In the genomic region with DNA sequence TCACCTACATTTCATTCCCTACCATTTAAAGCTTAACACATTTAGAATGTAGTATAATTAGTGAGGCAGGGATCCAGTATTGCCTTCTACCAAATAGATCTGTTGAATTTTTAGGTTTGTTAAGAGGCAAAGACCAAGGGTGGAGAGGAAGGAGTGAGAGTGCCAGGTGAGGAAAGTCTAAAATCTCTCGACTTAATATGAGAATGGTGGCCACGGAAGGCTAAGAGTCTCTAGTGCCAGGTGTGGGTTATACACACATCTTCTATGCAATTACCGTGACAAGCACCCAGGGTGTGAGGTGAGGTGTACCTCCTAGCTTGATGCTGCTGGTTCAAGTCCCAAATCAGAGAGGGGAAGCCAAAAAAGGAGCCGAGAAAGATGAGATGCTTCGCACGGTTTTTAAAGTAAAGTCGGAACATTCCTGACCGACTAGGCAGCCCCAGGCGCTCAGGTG, we compare ENCODE assay signal across 8 cellular contexts. TPM values are rescaled to one million over a fixed set of nuclear protein-coding genes. Genes with fewer than 3 reads are reported as not detected.
DNase-seq lines count a peak whose midpoint lies in the region; ATAC-seq, FAIRE-seq and TF ChIP-seq lines count a peak whose summit lies in the region.

No MANE protein-coding gene starts in this region.

- H3K79me2 ChIP-seq in K562 (ENCODE audit: control insufficient read depth, insufficient read depth, low read length): peaks cover 12% of the 10 kb centered on the region; the same call in 2 of the 3 replicates
- H3K79me2 ChIP-seq in mesendoderm (ENCODE audit: control insufficient read depth, insufficient read depth, low read length): no peaks in the 10 kb centered on the region

- no peak overlapping the region for H4K91ac ChIP-seq in IMR-90 (ENCODE audit: insufficient read depth, low read depth, low read length)

- in situ Hi-C loops in IMR-90 (cut with MboI; ENCODE audit: low sequenced_read_pairs): no loop called here
- in situ Hi-C loops in K562 (cut with MboI): no loop called here

- no peak for TF ChIP-seq CTCF in IMR-90 (conservative IDR thresholded peaks at IDR 0.05; ENCODE audit: low read depth, low read length)
- TF ChIP-seq CTCF in K562 (IDR thresholded peaks at IDR 0.05 in 2 of 3, conservative IDR thresholded peaks at IDR 0.05 in 1 of 3; ENCODE audit: insufficient read depth in 2 of 3, low read depth in 1 of 3, low read length in 3 of 3): no peak
- TF ChIP-seq CTCF in mucosa of descending colon (IDR thresholded peaks at IDR 0.05): no peak

- dilution Hi-C loops in IMR-90 (cut with HindIII; ENCODE audit: low sequenced_read_pairs, unreplicated experiment): no loop called here

- H4K5ac ChIP-seq in IMR-90 (ENCODE audit: low read depth, low read length) (no peak overlapping the region), mesendoderm (ENCODE audit: low read length) (no peak overlapping the region)

- no peak for TF ChIP-seq EP300 in K562 (IDR thresholded peaks at IDR 0.05; ENCODE audit: low read length)

- BruUV-seq in IMR-90 (replicated peaks; lab: Mats Ljungman, UMichigan): no TSS peak
- BruUV-seq in K562 (replicated peaks; lab: Mats Ljungman, UMichigan): no TSS peak

- H2BK15ac ChIP-seq in IMR-90 (ENCODE audit: low read depth, low read length) (no peak overlapping the region), mesendoderm (replicated peaks; ENCODE audit: low read depth) (no peak overlapping the region)

- H3K9me1 ChIP-seq in IMR-90 (ENCODE audit: insufficient read depth, low read length): no peaks in the 10 kb centered on the region
- no peaks in the 10 kb centered on the region for H3K9me1 ChIP-seq in K562 (ENCODE audit: control insufficient read depth, insufficient read depth, low read length)

- H3K9me3 ChIP-seq in ES-I3 (ENCODE audit: control insufficient read depth, insufficient read depth, low read length) (no peaks in the 10 kb centered on the region; the same call in 1 of the 2 replicates), IMR-90 (ENCODE audit: control insufficient read depth, insufficient read depth, low read length) (no peaks in the 10 kb centered on the region), K562 (replicated peaks; ENCODE audit: control insufficient read depth, insufficient read depth, low read depth, low read length) (no peaks in the 10 kb centered on the region), mucosa of descending colon (no peaks in the 10 kb centered on the region)

- intact Hi-C loops in IMR-90 (cut with micrococcal nuclease): loop anchor here (1.0 kb wide), 1 partner anchor 23 kb away; the partner anchor contains the start of gene NDUFA5
- intact Hi-C loops in K562 (cut with micrococcal nuclease): loop anchor here (2.0 kb wide), 2 partner anchors 23 to 215 kb away; partner anchors contain the start of genes NDUFA5 and WASL
- intact Hi-C loops in mucosa of descending colon (cut with DNase I, micrococcal nuclease): no loop called here

- no peak overlapping the region for H2AK5ac ChIP-seq in IMR-90 (ENCODE audit: low read depth, low read length)
- no peak overlapping the region for H2AK5ac ChIP-seq in mesendoderm (ENCODE audit: low read length)

- H3K9ac ChIP-seq in ES-I3 (ENCODE audit: low read depth, low read length) (peak overlapping the region; percentile 66; the same call in 1 of the 2 replicates), IMR-90 (ENCODE audit: low read depth, low read length) (peak overlapping the region; percentile 10; the same call in 1 of the 2 replicates), K562 (ENCODE audit: insufficient read depth in 1 of 2, low read depth in 2 of 2, low read length in 2 of 2) (peak overlapping the region; percentile 61 to 79), mesendoderm (ENCODE audit: low read length) (peak overlapping the region; percentile 23)

- ATAC-seq in GM21447 (IDR thresholded peaks at IDR 0.05; ENCODE audit: unreplicated experiment) (peak; percentile 9), IMR-90 (ENCODE audit: low read depth) (no peak), K562 (peak; percentile 4; the same call in 2 of the 3 replicates), mucosa of descending colon (no peak)

- no CpG with 5 or more reads among the region's 9 CpGs for WGBS in IMR-90 (ENCODE audit: extremely low coverage in 2 of 2, insufficient read length in 1 of 2), 2 experiments
- 1% methylated on average over 9 of the region's 9 CpGs for WGBS in K562 (ENCODE audit: insufficient coverage, low coverage, missing lambda C conversion rate)
- WGBS in mesendoderm (ENCODE audit: extremely low coverage, insufficient coverage, low lambda C conversion rate): no CpG with 5 or more reads among the region's 9 CpGs

- H4K20me1 ChIP-seq in IMR-90 (ENCODE audit: insufficient read depth, low read length) (no peaks in the 10 kb centered on the region), K562 (replicated peaks; ENCODE audit: control insufficient read depth, insufficient read depth, low read length) (no peaks in the 10 kb centered on the region)

- TF ChIP-seq POLR2A in IMR-90 (IDR thresholded peaks at IDR 0.05; ENCODE audit: low read depth, low read length) (no peak), K562 (conservative IDR thresholded peaks at IDR 0.05) (no peak)

- H2AFZ ChIP-seq in IMR-90 (replicated peaks; ENCODE audit: low read length, poor library complexity) (peak overlapping the region; percentile 86), K562 (ENCODE audit: low read depth, low read length) (peak overlapping the region; percentile 85)

- TF ChIP-seq RAD21 in IMR-90 (IDR thresholded peaks at IDR 0.05; ENCODE audit: low read length) (no peak), K562 (CRISPR knock-in tag; conservative IDR thresholded peaks at IDR 0.05 in 1 of 2, IDR thresholded peaks at IDR 0.05 in 1 of 2) (no peak)

- CTCF ChIA-PET in IMR-90 (lab: Yijun Ruan, JAX) (no interaction called here), K562 (lab: Yijun Ruan, JAX; ENCODE audit: low intra/inter-chr PET ratio) (no interaction called here)

- H2BK5ac ChIP-seq in IMR-90 (ENCODE audit: low read depth, low read length, poor library complexity, severe bottlenecking) (no peak overlapping the region), mesendoderm (ENCODE audit: low read length) (no peak overlapping the region)

- H3K18ac ChIP-seq in IMR-90 (ENCODE audit: low read depth, low read length) (no peak overlapping the region), mesendoderm (ENCODE audit: low read length) (no peak overlapping the region)

- no peak overlapping the region for H3K4ac ChIP-seq in IMR-90 (ENCODE audit: low read depth, low read length)
- H3K4ac ChIP-seq in mesendoderm (ENCODE audit: low read depth, low read length): no peak overlapping the region

- H3K23ac ChIP-seq in IMR-90 (ENCODE audit: low read depth, low read length) (no peak overlapping the region), mesendoderm (ENCODE audit: low read length) (no peak overlapping the region)

- no peak overlapping the region for H2BK20ac ChIP-seq in IMR-90 (ENCODE audit: low read depth, low read length)

- H3K4me3 ChIP-seq in IMR-90 (ENCODE audit: insufficient read depth, low read depth, low read length): peak overlapping the region; percentile 56
- H3K4me3 ChIP-seq in K562: peak overlapping the region; percentile 69
- peak overlapping the region; percentile 62 for H3K4me3 ChIP-seq in mesendoderm (ENCODE audit: low read length)
- H3K4me3 ChIP-seq in mucosa of descending colon: no peak overlapping the region

- no peak overlapping the region for H2AK9ac ChIP-seq in IMR-90 (replicated peaks; ENCODE audit: low read depth, low read length, poor library complexity)

- H3K27me3 ChIP-seq in IMR-90 (ENCODE audit: control insufficient read depth, insufficient read depth, low read length): no peaks in the 10 kb centered on the region
- H3K27me3 ChIP-seq in K562 (ENCODE audit: control insufficient read depth in 2 of 2, insufficient read depth in 2 of 2, low read length in 2 of 2): no peaks in the 10 kb centered on the region
- no peaks in the 10 kb centered on the region for H3K27me3 ChIP-seq in mesendoderm (ENCODE audit: insufficient read depth, low read length, poor library complexity)

- H4K8ac ChIP-seq in IMR-90 (ENCODE audit: low read depth in 2 of 2, low read length in 2 of 2) (no peak overlapping the region), mesendoderm (ENCODE audit: low read depth, low read length) (no peak overlapping the region)

- no peaks in the 10 kb centered on the region for H3K36me3 ChIP-seq in ES-I3 (ENCODE audit: insufficient read depth, low read length)
- H3K36me3 ChIP-seq in IMR-90 (ENCODE audit: control insufficient read depth, insufficient read depth, low read length): no peaks in the 10 kb centered on the region
- peaks cover 3% of the 10 kb centered on the region; the same call in 2 of the 3 replicates for H3K36me3 ChIP-seq in K562 (ENCODE audit: control insufficient read depth, insufficient read depth, low read length)
- H3K36me3 ChIP-seq in mesendoderm (ENCODE audit: control insufficient read depth, insufficient read depth, low read length): no peaks in the 10 kb centered on the region
- no peaks in the 10 kb centered on the region for H3K36me3 ChIP-seq in mucosa of descending colon (ENCODE audit: low read depth)

- H3K27ac ChIP-seq in IMR-90 (ENCODE audit: insufficient read depth, low read length): no peak overlapping the region
- peak overlapping the region; percentile 74 for H3K27ac ChIP-seq in K562 (ENCODE audit: extremely low read depth, low read depth, low read length)
- H3K27ac ChIP-seq in mesendoderm (ENCODE audit: low read depth, low read length): no peak overlapping the region

- no peak overlapping the region for H2BK120ac ChIP-seq in IMR-90 (ENCODE audit: low read depth, low read length)
- H2BK120ac ChIP-seq in mesendoderm (ENCODE audit: low read depth, low read length): no peak overlapping the region

- no peak overlapping the region for H3K14ac ChIP-seq in IMR-90 (replicated peaks; ENCODE audit: low read depth, low read length)

- POLR2A ChIA-PET in IMR-90 (lab: Charles Lee; ENCODE audit: unreplicated experiment) (no interaction called here), K562 (lab: Yijun Ruan, JAX) (interaction anchor here (0.6 to 2.3 kb wide), 3 partner anchors 11 to 97 kb away, joined by 3 to 13 read pairs (median 8); no protein-coding TSS in a partner anchor)

- no peak overlapping the region for H3K56ac ChIP-seq in IMR-90 (ENCODE audit: extremely low read depth, insufficient read depth, low read length)
- peak overlapping the region; percentile 56 for H3K56ac ChIP-seq in mesendoderm (ENCODE audit: low read length)

- H3K79me1 ChIP-seq in IMR-90 (ENCODE audit: low read depth in 1 of 2, low read length in 2 of 2) (no peaks in the 10 kb centered on the region), mesendoderm (ENCODE audit: low read length) (no peaks in the 10 kb centered on the region)

- H3K4me1 ChIP-seq in ES-I3 (ENCODE audit: insufficient read depth, low read length): peaks cover 4% of the 10 kb centered on the region; the same call in 1 of the 2 replicates
- H3K4me1 ChIP-seq in IMR-90 (ENCODE audit: control insufficient read depth, insufficient read depth, low read length): peaks cover 5% of the 10 kb centered on the region; the same call in 1 of the 2 replicates
- peaks cover 9 to 23% of the 10 kb centered on the region in 2 experiments for H3K4me1 ChIP-seq in K562 (replicated peaks in 1 of 2; ENCODE audit: control insufficient read depth in 2 of 2, insufficient read depth in 2 of 2, low read length in 2 of 2)
- peaks cover 4% of the 10 kb centered on the region for H3K4me1 ChIP-seq in mesendoderm (ENCODE audit: control insufficient read depth, low read depth, low read length)
- peaks cover 12% of the 10 kb centered on the region for H3K4me1 ChIP-seq in mucosa of descending colon (ENCODE audit: low read depth)

- no peak for FAIRE-seq in K562 (lab: Jason Lieb, UNC)

- peak overlapping the region; percentile 85 for H3K4me2 ChIP-seq in IMR-90 (ENCODE audit: low read depth, low read length)
- H3K4me2 ChIP-seq in K562 (ENCODE audit: insufficient read depth, low read length): peak overlapping the region; percentile 93
- peak overlapping the region; percentile 99 for H3K4me2 ChIP-seq in mesendoderm (ENCODE audit: low read length)

- DNase-seq in IMR-90 (no peak), K562 (ENCODE audit: extremely low read depth in 1 of 4, low spot score in 3 of 4) (peak in 1 of 4 experiments; percentile 58), mesendoderm (no peak), mucosa of descending colon (no peak), occipital lobe (lab: John Stamatoyannopoulos, UW) (no peak), NCI-H446 (lab: John Stamatoyannopoulos, UW) (no peak)

RNA-seq across cellular contexts. Expression of gene IQUB, which starts 0.4 kb away (rescaled TPM):
- total RNA-seq in IMR-90 (2012; rRNA removed) (0.18 and 0.28 TPM in 2 replicates), K562 (2014; rRNA removed) (0.98 and 1.3 TPM in 2 replicates), K562 (2014; rRNA removed; fragmentation: Illumina TruSeq; extraction: Trizol) (2.4 and 3.1 TPM in 2 replicates), K562 (2015; rRNA removed; fragmentation: Illumina TruSeq; extraction: Trizol) (2.0 and 2.6 TPM in 2 replicates), K562 (2021) (1.1 and 1.9 TPM in 2 replicates), mucosa of descending colon (under 1 TPM in 2 of 3 donors, not detected in 1; 0.26 to 0.41 TPM), occipital lobe (3.4 TPM)
- polyA plus RNA-seq in IMR-90 (2012; rRNA removed) (0.05 and 0.06 TPM in 2 replicates), K562 (2011; rRNA removed) (0.69 and 1.3 TPM in 2 replicates), K562 (2014; fragmentation: Illumina TruSeq; extraction: Trizol) (1.4 and 1.6 TPM in 2 replicates), K562 (2014; fragmentation: Nextera tagmentation; extraction: Ambion mirVana) (1 to 10 TPM; 1.3 to 1.7 TPM), K562 (2014; rRNA removed) (0.58 and 0.62 TPM in 2 replicates)
- polyA plus RNA-seq in IMR-90 (2012; cell fraction: cytosol; rRNA removed): 0.01 TPM in 2 replicates
- 0.02 and 0.11 TPM in 2 replicates for polyA plus RNA-seq in IMR-90 (2012; cell fraction: nucleus; rRNA removed; ENCODE audit: low replicate concordance)
- 2.5 and 10.0 TPM in 2 replicates for total RNA-seq in K562 (2011; cell fraction: chromatin; rRNA removed; ENCODE audit: low replicate concordance)
- total RNA-seq in K562 (2011; cell fraction: nucleolus; rRNA removed): 1.7 and 2.1 TPM in 2 replicates
- 5.5 and 7.8 TPM in 2 replicates for total RNA-seq in K562 (2011; cell fraction: nucleoplasm; rRNA removed)
- 0.21 and 0.62 TPM in 2 replicates for polyA plus RNA-seq in K562 (2011; cell fraction: cytosol; rRNA removed)
- 1.3 and 1.5 TPM in 2 replicates for polyA plus RNA-seq in K562 (2011; cell fraction: nucleus; rRNA removed)
- polyA plus RNA-seq in K562 (2012): 1.7 and 2.7 TPM in 2 replicates
- 1.9 and 3.4 TPM in 2 replicates for polyA minus RNA-seq in K562 (2011; rRNA and poly(A)+ RNA removed)
- 0.73 and 1.2 TPM in 2 replicates for polyA minus RNA-seq in K562 (2011; cell fraction: cytosol; rRNA and poly(A)+ RNA removed)
- polyA minus RNA-seq in K562 (2011; cell fraction: nucleus; rRNA and poly(A)+ RNA removed): 5.7 and 6.2 TPM in 2 replicates
- polyA plus RNA-seq in mesendoderm (2013, experiment 1 of 2): 0.17 TPM
- polyA plus RNA-seq in mesendoderm (2013, experiment 2 of 2): 0.14 TPM

RNA-seq across cellular contexts. Expression of gene NDUFA5, which starts 23.7 kb away (rescaled TPM):
- total RNA-seq in IMR-90 (2012; rRNA removed) (2.9 and 14.4 TPM in 2 replicates), K562 (2014; rRNA removed) (187 and 199 TPM in 2 replicates), K562 (2014; rRNA removed; fragmentation: Illumina TruSeq; extraction: Trizol) (377 and 418 TPM in 2 replicates), K562 (2015; rRNA removed; fragmentation: Illumina TruSeq; extraction: Trizol) (324 and 363 TPM in 2 replicates), K562 (2021) (244 and 267 TPM in 2 replicates), mucosa of descending colon (100 to 1,000 TPM in 2 of 3 donors, 10 to 100 TPM in 1; 88.7 to 118 (median 104) TPM), occipital lobe (154 TPM)
- polyA plus RNA-seq in IMR-90 (2012; rRNA removed) (9.0 and 12.1 TPM in 2 replicates), K562 (2011; rRNA removed) (85.5 and 155 TPM in 2 replicates), K562 (2014; fragmentation: Illumina TruSeq; extraction: Trizol) (257 and 269 TPM in 2 replicates), K562 (2014; fragmentation: Nextera tagmentation; extraction: Ambion mirVana) (100 to 1,000 TPM; 669 to 677 TPM), K562 (2014; rRNA removed) (245 and 254 TPM in 2 replicates)
- 0.48 and 0.86 TPM in 2 replicates for polyA plus RNA-seq in IMR-90 (2012; cell fraction: cytosol; rRNA removed)
- polyA plus RNA-seq in IMR-90 (2012; cell fraction: nucleus; rRNA removed; ENCODE audit: low replicate concordance): 0.32 and 3.0 TPM in 2 replicates
- 25.5 and 92.7 TPM in 2 replicates for total RNA-seq in K562 (2011; cell fraction: chromatin; rRNA removed; ENCODE audit: low replicate concordance)
- total RNA-seq in K562 (2011; cell fraction: nucleolus; rRNA removed): 20.7 and 22.5 TPM in 2 replicates
- total RNA-seq in K562 (2011; cell fraction: nucleoplasm; rRNA removed): 62.4 and 97.6 TPM in 2 replicates
- polyA plus RNA-seq in K562 (2011; cell fraction: cytosol; rRNA removed): 4.9 and 17.7 TPM in 2 replicates
- 25.9 and 32.6 TPM in 2 replicates for polyA plus RNA-seq in K562 (2011; cell fraction: nucleus; rRNA removed)
- polyA plus RNA-seq in K562 (2012): 154 and 254 TPM in 2 replicates
- 59.6 and 72.6 TPM in 2 replicates for polyA minus RNA-seq in K562 (2011; rRNA and poly(A)+ RNA removed)
- 41.1 and 61.1 TPM in 2 replicates for polyA minus RNA-seq in K562 (2011; cell fraction: cytosol; rRNA and poly(A)+ RNA removed)
- polyA minus RNA-seq in K562 (2011; cell fraction: nucleus; rRNA and poly(A)+ RNA removed): 65.4 and 83.4 TPM in 2 replicates
- polyA plus RNA-seq in mesendoderm (2013, experiment 1 of 2): 61.7 TPM
- polyA plus RNA-seq in mesendoderm (2013, experiment 2 of 2): 60.7 TPM

Comparison
In these comparisons a context has a peak if more than half of its experiments do, and no peak if none do; other contexts are left out.
1. H3K9ac ChIP-seq: peak in every context shown above with its lines; median percentile 70 in K562; 66 in ES-I3; 23 in mesendoderm; 10 in IMR-90.
2. ATAC-seq: peak in GM21447 (single experiment) and K562 (single experiment); none in IMR-90 (single experiment) and mucosa of descending colon (single experiment).
3. intact Hi-C loops: an anchor here in IMR-90 (1.0 kb wide) and K562 (2.0 kb wide); none called in mucosa of descending colon.
4. Peak in every context shown above with its lines, with median percentiles within 50 percentile points of each other: H3K4me2 ChIP-seq.